Comparison of ENCODE assay signal across 23 cellular contexts in the genomic region with DNA sequence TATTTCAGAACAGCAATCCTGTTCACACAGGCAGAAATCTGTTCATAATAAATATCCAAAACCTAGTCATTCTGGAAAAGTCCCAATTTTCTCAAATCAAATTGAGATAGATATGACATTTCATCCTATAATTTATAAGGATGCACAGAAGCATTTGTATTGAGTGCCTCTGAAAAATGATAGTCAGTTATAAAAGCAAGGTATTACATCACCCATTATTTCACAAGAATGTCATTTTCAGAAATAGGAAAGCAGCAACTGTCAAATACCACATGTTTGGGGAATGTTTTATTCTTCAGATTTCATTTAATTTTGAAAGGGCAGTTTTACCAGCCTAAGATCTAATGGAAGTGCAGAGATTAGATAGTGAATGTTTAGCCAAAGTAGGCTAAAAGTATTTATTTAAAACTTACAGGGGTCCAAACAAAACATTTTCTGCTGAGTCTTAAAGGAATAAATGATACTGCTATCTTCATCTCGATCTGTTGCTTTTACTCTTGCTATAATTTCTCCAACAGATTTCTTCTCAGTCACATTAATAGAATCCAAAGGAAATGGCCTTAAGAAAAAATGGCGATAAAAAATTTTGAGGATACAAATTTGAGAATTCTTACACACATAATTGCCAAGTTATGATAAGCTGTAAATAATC.
A peak's percentile ranks its signal among the peaks of the same experiment; 100 is the strongest.
DNase-seq lines count a peak whose midpoint lies in the region; ATAC-seq, FAIRE-seq and TF ChIP-seq lines count a peak whose summit lies in the region.
"Had no signal": no experiment of that assay in that cellular context is flagged by ENCODE, and none has a peak within 500 bp of the region (broad histone marks: within the 10 kb centered on the region; RNA-seq: fewer than 3 reads in every experiment).

No MANE protein-coding gene starts in this region.

- no peak overlapping the region for H3K4me2 ChIP-seq in HepG2 (ENCODE audit: low read depth, low read length)

- WGBS in HepG2 (ENCODE audit: low lambda C conversion rate) = 23% methylated on average over 2 of the region's 2 CpGs
- WGBS in sigmoid colon, 2 donors = 65 to 80% methylated on average over 2 of the region's 2 CpGs

- no peak overlapping the region for H3K4me3 ChIP-seq in NB4 (ENCODE audit: low read depth, low read length)
- no peak overlapping the region for H3K4me3 ChIP-seq in cardiac fibroblast (replicated peaks in 1 of 2; ENCODE audit: low read depth in 2 of 2, low read length in 2 of 2)
- H3K4me3 ChIP-seq in HepG2 (replicated peaks in 1 of 3; ENCODE audit: insufficient read depth in 1 of 3, low read depth in 2 of 3, low read length in 3 of 3) = no peak overlapping the region
- H3K4me3 ChIP-seq in sigmoid colon = no peak overlapping the region
- H3K4me3 ChIP-seq: pancreas, SJCRH30 had no signal

- H4K20me1 ChIP-seq in HepG2 (ENCODE audit: insufficient read depth, low read length) = no peaks in the 10 kb centered on the region

- H3K36me3 Mint-ChIP-seq in activated CD8-positive, alpha-beta T cell treated with anti-CD3 and anti-CD28 coated beads, Interleukin-2, amount 10 ng/mL, durations not matched to agents 7 days and 5 days (ENCODE audit: low read depth) = no peaks in the 10 kb centered on the region
- H3K36me3 Mint-ChIP-seq: activated naive CD8-positive, alpha-beta T cell treated with anti-CD3 and anti-CD28 coated beads for 36 hours; natural killer cell had no signal

- DNase-seq in EL = peak; percentile 13
- peak; percentile 44 for DNase-seq in NB4 (ENCODE audit: low read depth)
- peak; percentile 55 to 59 for DNase-seq in cardiac fibroblast (ENCODE audit: low read depth in 2 of 2)
- no peak for DNase-seq in HepG2 (ENCODE audit: low spot score)
- DNase-seq in activated CD8-positive, alpha-beta T cell treated with anti-CD3 and anti-CD28 coated beads, Interleukin-2, amount 10 ng/mL, durations not matched to agents 7 days and 5 days = no peak
- DNase-seq in sigmoid colon = no peak
- no peak for DNase-seq in NCI-H510A (lab: John Stamatoyannopoulos, UW)
- DNase-seq: activated CD4-positive, alpha-beta T cell treated with anti-CD3 and anti-CD28 coated beads, Interleukin-2, amount 10 ng/mL, durations not matched to agents 7 days and 5 days; activated naive CD8-positive, alpha-beta T cell treated with anti-CD3 and anti-CD28 coated beads for 36 hours; GOT3; natural killer cell; NCI-H1048; NCI-H187 treated with DMSO at 0.1 percent for 48 hours; NCI-H774; pancreas; SJCRH30; T-helper 17 cell had no signal

- POLR2A ChIA-PET in HepG2 (lab: Yijun Ruan, JAX) = no interaction called here
- POLR2A ChIA-PET in activated CD8-positive, alpha-beta T cell treated with anti-CD3 and anti-CD28 coated beads, Interleukin-2, amount 10 ng/mL, durations not matched to agents 7 days and 5 days (lab: Charles Lee) = no interaction called here

- no peaks in the 10 kb centered on the region for H3K4me1 ChIP-seq in HepG2 (ENCODE audit: insufficient read depth, low read length)
- no peaks in the 10 kb centered on the region for H3K4me1 ChIP-seq in sigmoid colon
- H3K4me1 ChIP-seq: pancreas, SJCRH30 had no signal

- no peak overlapping the region for H3K9ac ChIP-seq in HepG2 (ENCODE audit: insufficient read depth, low read depth, low read length)

- TF ChIP-seq RAD21 in HepG2 (CRISPR knock-in tag; IDR thresholded peaks at IDR 0.05) = no peak

- H3K27ac ChIP-seq in HepG2 (ENCODE audit: extremely low read length, insufficient read depth, low read length) (no peak overlapping the region), sigmoid colon (no peak overlapping the region)
- H3K27ac ChIP-seq: C4-2B, pancreas, SJCRH30 had no signal

- no peaks in the 10 kb centered on the region for H3K79me2 ChIP-seq in HepG2 (ENCODE audit: insufficient read depth, low read length)

- H3K27me3 ChIP-seq in HepG2 (ENCODE audit: control insufficient read depth in 1 of 2, insufficient read depth in 2 of 2, low read length in 2 of 2) = no peaks in the 10 kb centered on the region
- H3K27me3 ChIP-seq in sigmoid colon = no peaks in the 10 kb centered on the region
- H3K27me3 ChIP-seq: pancreas, SJCRH30 had no signal

- no TSS peak for BruUV-seq in HepG2 (replicated peaks; lab: Mats Ljungman, UMichigan)

- H3K4me1 Mint-ChIP-seq in activated CD8-positive, alpha-beta T cell treated with anti-CD3 and anti-CD28 coated beads, Interleukin-2, amount 10 ng/mL, durations not matched to agents 7 days and 5 days (ENCODE audit: low read depth) = no peaks in the 10 kb centered on the region
- H3K4me1 Mint-ChIP-seq: activated CD4-positive, alpha-beta T cell treated with anti-CD3 and anti-CD28 coated beads, Interleukin-2, amount 10 ng/mL, durations not matched to agents 7 days and 5 days; activated naive CD8-positive, alpha-beta T cell treated with anti-CD3 and anti-CD28 coated beads for 36 hours; natural killer cell; T-helper 17 cell had no signal

- H2AFZ ChIP-seq in HepG2 (ENCODE audit: low read length) = no peak overlapping the region

- intact Hi-C loops in HepG2 (cut with micrococcal nuclease; ENCODE audit: unreplicated experiment) (no loop called here), sigmoid colon (cut with DNase I) (no loop called here)

- H3K36me3 ChIP-seq in HepG2 (replicated peaks in 1 of 2; ENCODE audit: control insufficient read depth in 1 of 2, insufficient read depth in 2 of 2, low read length in 2 of 2) (no peaks in the 10 kb centered on the region), sigmoid colon (no peaks in the 10 kb centered on the region)
- H3K36me3 ChIP-seq: pancreas, SJCRH30 had no signal

- in situ Hi-C loops in HepG2 (cut with HindIII; ENCODE audit: extremely low pct_ligation_motif_present, low pct_unique_long_range_greater_than_20kb) = no loop called here

- no peak overlapping the region for H3K4me3 Mint-ChIP-seq in activated CD8-positive, alpha-beta T cell treated with anti-CD3 and anti-CD28 coated beads, Interleukin-2, amount 10 ng/mL, durations not matched to agents 7 days and 5 days
- H3K4me3 Mint-ChIP-seq: activated CD4-positive, alpha-beta T cell treated with anti-CD3 and anti-CD28 coated beads, Interleukin-2, amount 10 ng/mL, durations not matched to agents 7 days and 5 days; activated naive CD8-positive, alpha-beta T cell treated with anti-CD3 and anti-CD28 coated beads for 36 hours; natural killer cell; T-helper 17 cell had no signal

- no peak for FAIRE-seq in HepG2 (lab: Jason Lieb, UNC)
- FAIRE-seq: colon, pancreas had no signal

- H3K9me3 ChIP-seq in HepG2 (ENCODE audit: low read length) (no peaks in the 10 kb centered on the region), sigmoid colon (no peaks in the 10 kb centered on the region)
- H3K9me3 ChIP-seq: pancreas, SJCRH30 had no signal

- no peaks in the 10 kb centered on the region for H3K27me3 Mint-ChIP-seq in activated CD8-positive, alpha-beta T cell treated with anti-CD3 and anti-CD28 coated beads, Interleukin-2, amount 10 ng/mL, durations not matched to agents 7 days and 5 days (ENCODE audit: low read depth)
- H3K27me3 Mint-ChIP-seq: activated CD4-positive, alpha-beta T cell treated with anti-CD3 and anti-CD28 coated beads, Interleukin-2, amount 10 ng/mL, durations not matched to agents 7 days and 5 days; activated naive CD8-positive, alpha-beta T cell treated with anti-CD3 and anti-CD28 coated beads for 36 hours; T-helper 17 cell had no signal

- no peak for TF ChIP-seq POLR2A in NB4 (IDR thresholded peaks at IDR 0.05; ENCODE audit: extremely low read depth, insufficient read length)
- no peak for TF ChIP-seq POLR2A in HepG2 (IDR thresholded peaks at IDR 0.05; ENCODE audit: insufficient read depth in 1 of 2, low read depth in 2 of 2, low read length in 2 of 2)
- TF ChIP-seq POLR2A in sigmoid colon (IDR thresholded peaks at IDR 0.05) = no peak

- no peak overlapping the region for H3K27ac Mint-ChIP-seq in activated CD8-positive, alpha-beta T cell treated with anti-CD3 and anti-CD28 coated beads, Interleukin-2, amount 10 ng/mL, durations not matched to agents 7 days and 5 days
- H3K27ac Mint-ChIP-seq: activated CD4-positive, alpha-beta T cell treated with anti-CD3 and anti-CD28 coated beads, Interleukin-2, amount 10 ng/mL, durations not matched to agents 7 days and 5 days; activated naive CD8-positive, alpha-beta T cell treated with anti-CD3 and anti-CD28 coated beads for 36 hours; activated T-helper 2 cell treated with anti-CD3 and anti-CD28 coated beads, Interferon-gamma antibody, Interleukin-2, Interleukin-4, amounts not matched to agents 10 μg/mL and 5 μg/mL and 100 μg/mL, durations not matched to agents 14 hours and 24 hours and 36 hours; natural killer cell; T-helper 17 cell had no signal

- no peaks in the 10 kb centered on the region for H3K9me3 Mint-ChIP-seq in activated CD8-positive, alpha-beta T cell treated with anti-CD3 and anti-CD28 coated beads, Interleukin-2, amount 10 ng/mL, durations not matched to agents 7 days and 5 days (ENCODE audit: insufficient read depth)

- no peak for TF ChIP-seq CTCF in NB4 (IDR thresholded peaks at IDR 0.05; ENCODE audit: low read depth, low read length)
- no peak for TF ChIP-seq CTCF in cardiac fibroblast (IDR thresholded peaks at IDR 0.05; ENCODE audit: low read depth, low read length)
- no peak for TF ChIP-seq CTCF in HepG2 (CRISPR knock-in tag; IDR thresholded peaks at IDR 0.05)
- no peak for TF ChIP-seq CTCF in sigmoid colon (IDR thresholded peaks at IDR 0.05)

- CTCF ChIA-PET in HepG2 (lab: Yijun Ruan, JAX; ENCODE audit: low intra/inter-chr PET ratio, low total read pairs) = no interaction called here
- CTCF ChIA-PET in activated CD8-positive, alpha-beta T cell treated with anti-CD3 and anti-CD28 coated beads, Interleukin-2, amount 10 ng/mL, durations not matched to agents 7 days and 5 days (lab: Charles Lee) = no interaction called here

- ATAC-seq in HepG2 (no peak), HG03439 (IDR thresholded peaks at IDR 0.05; ENCODE audit: unreplicated experiment) (no peak)
- no peak for ATAC-seq in activated CD8-positive, alpha-beta T cell treated with anti-CD3 and anti-CD28 coated beads, Interleukin-2, amount 10 ng/mL, durations not matched to agents 7 days and 5 days
- ATAC-seq: left lobe of liver, natural killer cell, Panc1, pancreas, T-helper 17 cell had no signal

- TF ChIP-seq EP300 in HepG2 (IDR thresholded peaks at IDR 0.05; ENCODE audit: low read depth in 2 of 2, low read length in 2 of 2) = no peak
- no peak for TF ChIP-seq EP300 in HepG2 (CRISPR knock-in tag; IDR thresholded peaks at IDR 0.05; ENCODE audit: borderline replicate concordance)
- no peak for TF ChIP-seq EP300 in sigmoid colon (IDR thresholded peaks at IDR 0.05)

TF ChIP-seq in HepG2, 621 proteins besides CTCF, POLR2A, EP300 and RAD21 (continues in another document):
- TF ChIP-seq CEBPB (IDR thresholded peaks at IDR 0.05; ENCODE audit: borderline replicate concordance, low read depth, low read length) (peak; percentile 29; the same call in 1 of the 2 replicates), HES4 (CRISPR knock-in tag; IDR thresholded peaks at IDR 0.05; ENCODE audit: borderline replicate concordance) (no peak), KLF13 (CRISPR knock-in tag; IDR thresholded peaks at IDR 0.05) (no peak), MED1 (CRISPR knock-in tag; IDR thresholded peaks at IDR 0.05) (no peak), ZIK1 (CRISPR knock-in tag; IDR thresholded peaks at IDR 0.05; ENCODE audit: borderline replicate concordance, low read depth) (no peak), GABPB1 (CRISPR knock-in tag; IDR thresholded peaks at IDR 0.05) (no peak)

Comparison
In these comparisons a context has a peak if more than half of its experiments do, and no peak if none do; other contexts are left out.
1. DNase-seq: peak in EL (single experiment), NB4 (single experiment) and cardiac fibroblast (2 of 2); none in HepG2 (single experiment), activated CD8-positive, alpha-beta T cell treated with anti-CD3 and anti-CD28 coated beads, Interleukin-2, amount 10 ng/mL, durations not matched to agents 7 days and 5 days (single experiment), sigmoid colon (single experiment) and NCI-H510A (single experiment).